ENCODE assay signal across 30 cellular contexts in the genomic region with DNA sequence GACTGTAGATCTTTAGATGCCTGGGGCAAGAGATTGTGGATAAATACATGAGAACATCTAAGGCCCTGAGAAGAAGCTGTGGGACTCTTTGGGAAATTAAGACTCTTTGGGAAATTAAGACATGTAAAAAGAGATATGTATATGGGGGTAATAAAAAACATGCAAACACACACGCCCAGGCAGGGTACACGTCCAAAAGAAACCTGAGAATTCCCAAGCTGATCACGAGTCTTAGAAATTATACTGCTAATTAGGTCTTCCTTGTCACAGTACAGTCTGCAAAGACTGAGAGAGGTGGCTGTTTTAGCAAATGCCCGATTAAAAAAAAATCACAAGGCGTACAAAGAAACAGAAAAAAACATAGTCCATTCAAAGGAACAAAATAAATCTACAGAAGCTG.
"Had no signal": no experiment of that assay in that cellular context is flagged by ENCODE, and none has a peak within 500 bp of the region (broad histone marks: within the 10 kb centered on the region; RNA-seq: fewer than 3 reads in every experiment).

No MANE protein-coding gene starts in this region.

- H3K4me3 Mint-ChIP-seq: activated CD4-positive, alpha-beta memory T cell treated with anti-CD3 and anti-CD28 coated beads for 36 hours; activated CD4-positive, alpha-beta T cell treated with anti-CD3 and anti-CD28 coated beads for 36 hours; activated naive CD4-positive, alpha-beta T cell treated with anti-CD3 and anti-CD28 coated beads for 36 hours; activated T-cell treated with anti-CD3 and anti-CD28 coated beads, Interleukin-2, amount 50 U/mL, for 4 hours; activated T-helper 1 cell treated with anti-CD3 and anti-CD28 coated beads, Interleukin-12 subunit alpha, Interleukin-12 subunit beta, Interleukin-2, Interleukin-4 antibody, amounts not matched to agents 30 ng/mL and 10 ng/mL and 1 ng/mL, durations not matched to agents 14 hours and 24 hours and 36 hours; T-helper 1 cell treated with Interleukin-12 subunit alpha and Interleukin-12 subunit beta and Interleukin-4 antibody, amounts not matched to agents 30 μg/mL and 1 μg/mL, for 36 hours; T-helper 2 cell treated with Interferon-gamma antibody and Interleukin-4, amounts not matched to agents 5 μg/mL and 100 μg/mL, for 36 hours; WTC11 had no signal

- H3K27me3 ChIP-seq: adrenal gland, brain microvascular endothelial cell, Peyer's patch, SJSA1 had no signal

- H3K4me1 Mint-ChIP-seq: activated CD4-positive, alpha-beta T cell treated with anti-CD3 and anti-CD28 coated beads for 36 hours; WTC11 had no signal

- DNase-seq: activated CD4-positive, alpha-beta memory T cell treated with anti-CD3 and anti-CD28 coated beads for 36 hours; activated CD4-positive, alpha-beta T cell treated with anti-CD3 and anti-CD28 coated beads for 36 hours; activated CD4-positive, alpha-beta T cell treated with anti-CD3 and anti-CD28 coated beads, Interleukin-2, amount 50 U/mL, for 1 hour; activated CD8-positive, alpha-beta memory T cell treated with anti-CD3 and anti-CD28 coated beads, Interleukin-2, amount 50 U/mL, for 4 hours; activated gamma-delta T cell treated with Interleukin-2 at 50 U/mL for 16 hours; activated naive CD4-positive, alpha-beta T cell treated with anti-CD3 and anti-CD28 coated beads for 36 hours; activated T-cell treated with anti-CD3 and anti-CD28 coated beads for 4 hours; activated T-cell treated with anti-CD3 and anti-CD28 coated beads, Interleukin-2, amount 50 U/mL, for 4 hours; adrenal gland; brain microvascular endothelial cell; central memory CD4-positive, alpha-beta T cell; Karpas-422; NCI-H1105; NCI-H1417 treated with DMSO at 0.1 percent for 48 hours; NCI-H187 treated with DMSO at 0.1 percent for 48 hours; NCI-H2081 treated with DMSO at 0.1 percent for 48 hours; NCI-H2227 treated with DMSO at 0.1 percent for 48 hours; NCI-H446; NCI-H510A treated with DMSO at 0.1 percent for 48 hours; NCI-H526 treated with DMSO at 0.1 percent for 48 hours; Peyer's patch; RPMI8226; SHP77 treated with DMSO at 0.1 percent for 48 hours; SK-N-SH had no signal

- H3K9me3 ChIP-seq: SJSA1, SK-N-SH had no signal

- H3K36me3 ChIP-seq: adrenal gland, brain microvascular endothelial cell, Peyer's patch, SJSA1 had no signal

- H3K4me3 ChIP-seq: adrenal gland, Peyer's patch, SJSA1 had no signal

- H3K4me1 ChIP-seq: adrenal gland, Peyer's patch, SJSA1 had no signal

- H3K27ac ChIP-seq: adrenal gland, brain microvascular endothelial cell, Peyer's patch, SJSA1 had no signal

- H3K27ac Mint-ChIP-seq: activated CD4-positive, alpha-beta memory T cell treated with anti-CD3 and anti-CD28 coated beads for 36 hours; activated CD4-positive, alpha-beta T cell treated with anti-CD3 and anti-CD28 coated beads for 36 hours; activated naive CD4-positive, alpha-beta T cell treated with anti-CD3 and anti-CD28 coated beads for 36 hours; activated naive CD4-positive, alpha-beta T cell treated with anti-CD3 and anti-CD28 coated beads, Interleukin-2, amount 50 U/mL, for 72 hours; activated T-helper 1 cell treated with anti-CD3 and anti-CD28 coated beads, Interleukin-12 subunit alpha, Interleukin-12 subunit beta, Interleukin-2, Interleukin-4 antibody, amounts not matched to agents 30 ng/mL and 10 ng/mL and 1 ng/mL, durations not matched to agents 14 hours and 24 hours and 36 hours; T-helper 1 cell treated with Interleukin-12 subunit alpha and Interleukin-12 subunit beta and Interleukin-4 antibody, amounts not matched to agents 30 μg/mL and 1 μg/mL, for 36 hours; T-helper 2 cell treated with Interferon-gamma antibody and Interleukin-4, amounts not matched to agents 5 μg/mL and 100 μg/mL, for 36 hours; WTC11 had no signal
